In the genomic region with DNA sequence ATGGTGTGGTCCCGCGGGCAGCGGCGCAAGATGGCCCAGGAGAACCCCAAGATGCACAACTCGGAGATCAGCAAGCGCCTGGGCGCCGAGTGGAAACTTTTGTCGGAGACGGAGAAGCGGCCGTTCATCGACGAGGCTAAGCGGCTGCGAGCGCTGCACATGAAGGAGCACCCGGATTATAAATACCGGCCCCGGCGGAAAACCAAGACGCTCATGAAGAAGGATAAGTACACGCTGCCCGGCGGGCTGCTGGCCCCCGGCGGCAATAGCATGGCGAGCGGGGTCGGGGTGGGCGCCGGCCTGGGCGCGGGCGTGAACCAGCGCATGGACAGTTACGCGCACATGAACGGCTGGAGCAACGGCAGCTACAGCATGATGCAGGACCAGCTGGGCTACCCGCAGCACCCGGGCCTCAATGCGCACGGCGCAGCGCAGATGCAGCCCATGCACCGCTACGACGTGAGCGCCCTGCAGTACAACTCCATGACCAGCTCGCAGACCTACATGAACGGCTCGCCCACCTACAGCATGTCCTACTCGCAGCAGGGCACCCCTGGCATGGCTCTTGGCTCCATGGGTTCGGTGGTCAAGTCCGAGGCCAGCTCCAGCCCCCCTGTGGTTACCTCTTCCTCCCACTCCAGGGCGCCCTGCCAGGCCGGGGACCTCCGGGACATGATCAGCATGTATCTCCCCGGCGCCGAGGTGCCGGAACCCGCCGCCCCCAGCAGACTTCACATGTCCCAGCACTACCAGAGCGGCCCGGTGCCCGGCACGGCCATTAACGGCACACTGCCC, we compare ENCODE assay signal across 8 cellular contexts. TPM values are rescaled to one million over a fixed set of nuclear protein-coding genes. Genes with fewer than 3 reads are reported as not detected.
DNase-seq lines count a peak whose midpoint lies in the region; ATAC-seq and TF ChIP-seq lines count a peak whose summit lies in the region.

No MANE protein-coding gene starts in this region.

- H3K4me2 ChIP-seq in PC-9: peak overlapping the region; percentile 97

- intact Hi-C loops in PC-9 (cut with micrococcal nuclease; ENCODE audit: unreplicated experiment) (loop anchor here (5.0 kb wide), 1 partner anchor 140 kb away; no protein-coding TSS in a partner anchor), esophagus squamous epithelium (cut with DNase I) (loop anchor here (5.0 kb wide), 1 partner anchor 545 kb away; no protein-coding TSS in a partner anchor), sigmoid colon (cut with DNase I) (loop anchor here (5.0 kb wide), 2 partner anchors 530 to 545 kb away; no protein-coding TSS in a partner anchor)

- H3K9me2 ChIP-seq in PC-9 (ENCODE audit: insufficient read depth): no peaks in the 10 kb centered on the region

- TF ChIP-seq EP300 in sigmoid colon (IDR thresholded peaks at IDR 0.05): no peak

- H3K4me1 ChIP-seq in HAP-1 (peaks cover 46% of the 10 kb centered on the region), PC-9 (replicated peaks; ENCODE audit: insufficient read depth) (peaks cover 20% of the 10 kb centered on the region), esophagus squamous epithelium (peaks cover 8 to 42% (median 15%) of the 10 kb centered on the region in 3 donors), sigmoid colon (peaks cover 0 to 35% (median 26%) of the 10 kb centered on the region in 4 donors)

- in situ Hi-C loops in HAP-1 (cut with MboI; ENCODE audit: low sequenced_read_pairs): loop anchor here (25.0 kb wide), 2 partner anchors 425 to 550 kb away; no protein-coding TSS in a partner anchor

- H3K36me3 ChIP-seq in HAP-1 (replicated peaks): peaks cover 9% of the 10 kb centered on the region
- H3K36me3 ChIP-seq in PC-9 (ENCODE audit: low read depth): no peaks in the 10 kb centered on the region
- H3K36me3 ChIP-seq in esophagus squamous epithelium: no peaks in the 10 kb centered on the region
- no peaks in the 10 kb centered on the region for H3K36me3 ChIP-seq in sigmoid colon

- peaks cover 6% of the 10 kb centered on the region; the same call in 1 of the 2 replicates for H3F3A ChIP-seq in PC-9 (ENCODE audit: insufficient read depth, low read depth)

- BruUV-seq in PC-9 (replicated peaks; lab: Mats Ljungman, UMichigan): no TSS peak

- H3K27me3 ChIP-seq in HAP-1 (ENCODE audit: low read depth) (no peaks in the 10 kb centered on the region), PC-9 (ENCODE audit: insufficient read depth, low read depth) (peaks cover 23% of the 10 kb centered on the region), esophagus squamous epithelium (peaks cover 0 to 100% (median 14%) of the 10 kb centered on the region in 4 donors), sigmoid colon (peaks cover 54 to 100% (median 97%) of the 10 kb centered on the region in 3 donors)

- WGBS in esophagus squamous epithelium, 2 donors: 3 to 6% methylated on average over 27 of the region's 70 CpGs
- 3 to 4% methylated on average over 70 of the region's 70 CpGs for WGBS in sigmoid colon, 2 donors

- H4K20me1 ChIP-seq in PC-9 (ENCODE audit: insufficient read depth): no peaks in the 10 kb centered on the region

- ATAC-seq in HG02840 (IDR thresholded peaks at IDR 0.05; ENCODE audit: low FRiP score, unreplicated experiment) (no peak), omental fat pad (ENCODE audit: low FRiP score) (no peak)

- H3K4me3 ChIP-seq in HAP-1: peak overlapping the region; percentile 64
- peak overlapping the region; percentile 67 for H3K4me3 ChIP-seq in PC-9
- H3K4me3 ChIP-seq in esophagus squamous epithelium: peak overlapping the region; percentile 55 to 68 (median 62)
- peak overlapping the region; percentile 3 to 38 (median 35) for H3K4me3 ChIP-seq in sigmoid colon

- no peak for TF ChIP-seq CTCF in PC-9 (conservative IDR thresholded peaks at IDR 0.05)
- TF ChIP-seq CTCF in esophagus squamous epithelium (IDR thresholded peaks at IDR 0.05): no peak
- no peak for TF ChIP-seq CTCF in sigmoid colon (IDR thresholded peaks at IDR 0.05)
- TF ChIP-seq CTCF in omental fat pad (IDR thresholded peaks at IDR 0.05): no peak

- CTCF ChIA-PET in PC-9 (lab: Charles Lee): no interaction called here

- H3K79me2 ChIP-seq in PC-9 (ENCODE audit: low read depth): no peaks in the 10 kb centered on the region

- peak overlapping the region; percentile 86 for H2AFZ ChIP-seq in PC-9

- DNase-seq in HAP-1 (ENCODE audit: low spot score in 2 of 2): peak; percentile 92
- DNase-seq in PC-9: no peak
- DNase-seq in esophagus squamous epithelium (lab: John Stamatoyannopoulos, UW): no peak
- no peak for DNase-seq in sigmoid colon
- DNase-seq in AG08395 (ENCODE audit: low spot score): no peak
- DNase-seq in omental fat pad (ENCODE audit: low spot score): no peak
- DNase-seq in medulla oblongata (ENCODE audit: extremely low spot score): no peak

- H3K27ac ChIP-seq in PC-9: no peak overlapping the region
- H3K27ac ChIP-seq in esophagus squamous epithelium: peak overlapping the region; percentile 65 to 93 (median 90)
- H3K27ac ChIP-seq in sigmoid colon: peak overlapping the region; percentile 9 to 48 (median 29)

- H3K9me3 ChIP-seq in HAP-1 (peaks cover 6% of the 10 kb centered on the region), PC-9 (ENCODE audit: insufficient read depth, low read depth) (no peaks in the 10 kb centered on the region), esophagus squamous epithelium (no peaks in the 10 kb centered on the region), sigmoid colon (no peaks in the 10 kb centered on the region)

- POLR2A ChIA-PET in PC-9 (lab: Charles Lee; ENCODE audit: unreplicated experiment): no interaction called here

- TF ChIP-seq POLR2A in esophagus squamous epithelium (IDR thresholded peaks at IDR 0.05) (no peak), sigmoid colon (IDR thresholded peaks at IDR 0.05) (no peak)

RNA-seq across cellular contexts. Expression of gene SOX2, which starts 1.0 kb away (rescaled TPM):
- total RNA-seq in PC-9 (2021) (not detected in 2 replicates), esophagus squamous epithelium (10 to 100 TPM; 21.3 to 54.8 (median 43.5) TPM), sigmoid colon (1 to 10 TPM; 4.9 to 7.7 (median 7.0) TPM), omental fat pad (not detected)
- polyA plus RNA-seq in sigmoid colon: 1 to 10 TPM in 1 of 3 donors, not detected in 2; 1.9 TPM

Comparison
In these comparisons a context has a peak if more than half of its experiments do, and no peak if none do; other contexts are left out.
1. DNase-seq: peak in HAP-1 (2 of 2); none in PC-9 (0 of 2), esophagus squamous epithelium (single experiment), sigmoid colon (single experiment), AG08395 (single experiment), omental fat pad (single experiment) and medulla oblongata (single experiment).
2. Peak in every context shown above with its lines, with median percentiles within 50 percentile points of each other: H3K4me3 ChIP-seq.